In the genomic region with DNA sequence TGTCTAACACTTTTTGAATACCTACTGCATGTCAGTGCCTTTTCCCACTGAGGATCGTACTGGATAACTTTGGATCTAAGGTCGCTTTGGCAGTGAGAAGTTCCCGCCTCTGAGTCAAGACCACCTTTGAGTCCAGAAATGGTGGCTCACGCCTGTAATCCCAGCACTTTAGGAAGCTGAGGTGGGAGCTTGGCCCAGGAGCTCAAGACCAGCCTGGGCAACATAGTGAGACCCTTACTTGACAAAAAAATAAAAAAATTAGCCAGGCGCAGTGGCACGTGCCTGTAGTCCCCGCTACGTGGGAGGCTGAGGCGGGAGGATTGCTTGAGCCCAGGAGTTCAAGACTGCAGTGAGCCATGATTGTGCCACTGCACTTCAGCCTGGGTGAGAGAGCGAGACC, we compare ENCODE assay signal across 20 cellular contexts.
DNase-seq lines count a peak whose midpoint lies in the region; ATAC-seq and TF ChIP-seq lines count a peak whose summit lies in the region.
"Had no signal": no experiment of that assay in that cellular context is flagged by ENCODE, and none has a peak within 500 bp of the region (broad histone marks: within the 10 kb centered on the region; RNA-seq: fewer than 3 reads in every experiment).

No MANE protein-coding gene starts in this region.

- POLR2A ChIA-PET in GM10248 (lab: Yijun Ruan, JAX) = no interaction called here

- no peaks in the 10 kb centered on the region for H3K9me3 ChIP-seq in CD4-positive, CD25-positive, alpha-beta regulatory T cell (ENCODE audit: control insufficient read depth in 2 of 2, low read length in 2 of 2)
- no peaks in the 10 kb centered on the region for H3K9me3 ChIP-seq in T-helper 17 cell (ENCODE audit: control insufficient read depth, low read length, poor library complexity, severe bottlenecking)
- H3K9me3 ChIP-seq: BE2C, SK-N-SH had no signal

- ATAC-seq in CD4-positive, CD25-positive, alpha-beta regulatory T cell (ENCODE audit: low read depth in 2 of 2) = no peak
- ATAC-seq in T-helper 17 cell = no peak
- no peak for ATAC-seq in stimulated activated memory B cell treated with anti-CD40 and anti-IgM and Interleukin-4, amounts not matched to agents 10 μg/mL and 1 μg/mL and 100 μg/mL, for 72 hours
- ATAC-seq: T-cell had no signal

- peak overlapping the region; percentile 57 to 91 (median 74) for H3K27ac Mint-ChIP-seq in CD4-positive, CD25-positive, alpha-beta regulatory T cell
- H3K27ac Mint-ChIP-seq in T-helper 17 cell = peak overlapping the region; percentile 82
- H3K27ac Mint-ChIP-seq in immature natural killer cell = peak overlapping the region; percentile 79 to 96 (median 93)
- H3K27ac Mint-ChIP-seq in stimulated activated memory B cell treated with anti-CD40 and anti-IgM and Interleukin-4, amounts not matched to agents 10 μg/mL and 1 μg/mL and 100 μg/mL, for 72 hours = peak overlapping the region; percentile 88
- no peak overlapping the region for H3K27ac Mint-ChIP-seq in T-helper 2 cell treated with Interferon-gamma antibody and Interleukin-4, amounts not matched to agents 5 μg/mL and 100 μg/mL, for 36 hours

- no peak for DNase-seq in CD4-positive, CD25-positive, alpha-beta regulatory T cell
- no peak for DNase-seq in T-helper 17 cell
- DNase-seq in immature natural killer cell = no peak
- no peak for DNase-seq in activated gamma-delta T cell (lab: John Stamatoyannopoulos, UW)
- DNase-seq in T-helper 2 cell treated with Interferon-gamma antibody and Interleukin-4, amounts not matched to agents 5 μg/mL and 100 μg/mL, for 36 hours (ENCODE audit: low spot score) = no peak
- no peak for DNase-seq in GM10248 (ENCODE audit: extremely low spot score)
- DNase-seq: BE2C; GF-D8; GOT3; HCEC 1CT; NCI-H1092; NCI-H2029 treated with DMSO at 0.1 percent for 48 hours; NCI-H226; NCI-H524; NCI-H774; NK-92 treated with Interleukin-12 subunit alpha and Interleukin-12 subunit beta, amount 100 ng/mL, for 24 hours; SIG-M5; SK-N-SH; T-cell had no signal

- H3K4me3 Mint-ChIP-seq in CD4-positive, CD25-positive, alpha-beta regulatory T cell = peak overlapping the region; percentile 22 to 55 (median 32)
- H3K4me3 Mint-ChIP-seq in T-helper 17 cell (peak overlapping the region; percentile 19), immature natural killer cell (no peak overlapping the region)
- no peak overlapping the region for H3K4me3 Mint-ChIP-seq in stimulated activated memory B cell treated with anti-CD40 and anti-IgM and Interleukin-4, amounts not matched to agents 10 μg/mL and 1 μg/mL and 100 μg/mL, for 72 hours
- no peak overlapping the region for H3K4me3 Mint-ChIP-seq in T-helper 2 cell treated with Interferon-gamma antibody and Interleukin-4, amounts not matched to agents 5 μg/mL and 100 μg/mL, for 36 hours
- H3K4me3 Mint-ChIP-seq: T-cell had no signal

- TF ChIP-seq CTCF in GM10248 (IDR thresholded peaks at IDR 0.05; ENCODE audit: control extremely low read depth, extremely low read depth, low read depth, missing control alignments) = no peak

- peaks cover 8% of the 10 kb centered on the region for H3K36me3 ChIP-seq in CD4-positive, CD25-positive, alpha-beta regulatory T cell (ENCODE audit: control insufficient read depth, insufficient read depth, low read length)
- H3K36me3 ChIP-seq: BE2C had no signal

- H3K4me3 ChIP-seq in CD4-positive, CD25-positive, alpha-beta regulatory T cell (ENCODE audit: low read depth, low read length) = no peak overlapping the region

- H3K9me3 Mint-ChIP-seq in CD4-positive, CD25-positive, alpha-beta regulatory T cell = peaks cover 0 to 1% (median 0%) of the 10 kb centered on the region in 7 donors
- no peaks in the 10 kb centered on the region for H3K9me3 Mint-ChIP-seq in immature natural killer cell
- H3K9me3 Mint-ChIP-seq in stimulated activated memory B cell treated with anti-CD40 and anti-IgM and Interleukin-4, amounts not matched to agents 10 μg/mL and 1 μg/mL and 100 μg/mL, for 72 hours = no peaks in the 10 kb centered on the region
- H3K9me3 Mint-ChIP-seq in T-helper 2 cell treated with Interferon-gamma antibody and Interleukin-4, amounts not matched to agents 5 μg/mL and 100 μg/mL, for 36 hours = no peaks in the 10 kb centered on the region
- H3K9me3 Mint-ChIP-seq: T-cell had no signal

- CTCF ChIA-PET in GM10248 (lab: Yijun Ruan, JAX) = interaction anchor here (1.0 kb wide), 1 partner anchor 12 kb away, joined by 3 read pairs; no protein-coding TSS in a partner anchor

- H3K27me3 ChIP-seq in CD4-positive, CD25-positive, alpha-beta regulatory T cell (ENCODE audit: control insufficient read depth, insufficient read depth, low read length) = no peaks in the 10 kb centered on the region
- H3K27me3 ChIP-seq: BE2C had no signal

- H3K4me1 ChIP-seq in CD4-positive, CD25-positive, alpha-beta regulatory T cell (ENCODE audit: control insufficient read depth, insufficient read depth, low read length, poor library complexity, severe bottlenecking) = peaks cover 67% of the 10 kb centered on the region

- peaks cover 42 to 97% (median 82%) of the 10 kb centered on the region in 4 donors for H3K4me1 Mint-ChIP-seq in CD4-positive, CD25-positive, alpha-beta regulatory T cell
- H3K4me1 Mint-ChIP-seq in T-helper 17 cell (peaks cover 46% of the 10 kb centered on the region), immature natural killer cell (peaks cover 91 to 95% of the 10 kb centered on the region in 2 donors)
- H3K4me1 Mint-ChIP-seq in stimulated activated memory B cell treated with anti-CD40 and anti-IgM and Interleukin-4, amounts not matched to agents 10 μg/mL and 1 μg/mL and 100 μg/mL, for 72 hours = peaks cover 84% of the 10 kb centered on the region
- peaks cover 71% of the 10 kb centered on the region for H3K4me1 Mint-ChIP-seq in T-helper 2 cell treated with Interferon-gamma antibody and Interleukin-4, amounts not matched to agents 5 μg/mL and 100 μg/mL, for 36 hours (ENCODE audit: low read depth)

- no peak overlapping the region for H3K27ac ChIP-seq in CD4-positive, CD25-positive, alpha-beta regulatory T cell (ENCODE audit: insufficient read depth, low read length, poor library complexity, severe bottlenecking)

- no peaks in the 10 kb centered on the region for H3K27me3 Mint-ChIP-seq in CD4-positive, CD25-positive, alpha-beta regulatory T cell
- H3K27me3 Mint-ChIP-seq in T-helper 17 cell (no peaks in the 10 kb centered on the region), immature natural killer cell (ENCODE audit: low read depth in 3 of 3) (peaks cover 4 to 7% (median 4%) of the 10 kb centered on the region in 3 donors)
- H3K27me3 Mint-ChIP-seq in stimulated activated memory B cell treated with anti-CD40 and anti-IgM and Interleukin-4, amounts not matched to agents 10 μg/mL and 1 μg/mL and 100 μg/mL, for 72 hours = no peaks in the 10 kb centered on the region
- H3K27me3 Mint-ChIP-seq in T-helper 2 cell treated with Interferon-gamma antibody and Interleukin-4, amounts not matched to agents 5 μg/mL and 100 μg/mL, for 36 hours (ENCODE audit: low read depth) = no peaks in the 10 kb centered on the region
- H3K27me3 Mint-ChIP-seq: T-cell had no signal

- peaks cover 6% of the 10 kb centered on the region for H3K36me3 Mint-ChIP-seq in CD4-positive, CD25-positive, alpha-beta regulatory T cell
- H3K36me3 Mint-ChIP-seq in T-helper 17 cell (ENCODE audit: low read depth) = no peaks in the 10 kb centered on the region
- H3K36me3 Mint-ChIP-seq in immature natural killer cell = no peaks in the 10 kb centered on the region
- peaks cover 20% of the 10 kb centered on the region for H3K36me3 Mint-ChIP-seq in stimulated activated memory B cell treated with anti-CD40 and anti-IgM and Interleukin-4, amounts not matched to agents 10 μg/mL and 1 μg/mL and 100 μg/mL, for 72 hours
- peaks cover 27% of the 10 kb centered on the region for H3K36me3 Mint-ChIP-seq in T-helper 2 cell treated with Interferon-gamma antibody and Interleukin-4, amounts not matched to agents 5 μg/mL and 100 μg/mL, for 36 hours (ENCODE audit: low read depth)

Comparison
In these comparisons a context has a peak if more than half of its experiments do, and no peak if none do; other contexts are left out.
1. H3K4me3 Mint-ChIP-seq: peak in CD4-positive, CD25-positive, alpha-beta regulatory T cell (4 of 4) and T-helper 17 cell (single experiment); none in immature natural killer cell (0 of 5), stimulated activated memory B cell treated with anti-CD40 and anti-IgM and Interleukin-4, amounts not matched to agents 10 μg/mL and 1 μg/mL and 100 μg/mL, for 72 hours (single experiment) and T-helper 2 cell treated with Interferon-gamma antibody and Interleukin-4, amounts not matched to agents 5 μg/mL and 100 μg/mL, for 36 hours (single experiment).